In genomic region chr4:153160856-153161598, GRCh38 we compare ENCODE assay signal across 16 cellular contexts.
"Had no signal": no experiment of that assay in that cellular context is flagged by ENCODE, and none has a peak within 500 bp of the region (broad histone marks: within the 10 kb centered on the region; RNA-seq: fewer than 3 reads in every experiment).

No MANE protein-coding gene starts in this region.

- H3K9me3 ChIP-seq: adrenal gland, thyroid gland had no signal

- DNase-seq: activated CD4-positive, alpha-beta T cell treated with anti-CD3 and anti-CD28 coated beads for 1 hour; activated CD8-positive, alpha-beta memory T cell treated with anti-CD3 and anti-CD28 coated beads for 24 hours; activated CD8-positive, alpha-beta memory T cell treated with anti-CD3 and anti-CD28 coated beads, Interleukin-2, amount 50 U/mL, for 48 hours; activated effector memory CD4-positive, alpha-beta T cell treated with Interleukin-2 at 50 U/mL for 16 hours; activated T-cell treated with anti-CD3 and anti-CD28 coated beads, Interleukin-2, amount 50 U/mL, for 48 hours; adrenal gland; glutamatergic neuron; mesendoderm; naive thymus-derived CD4-positive, alpha-beta T cell; stimulated activated CD4-positive, alpha-beta T cell treated with anti-CD3 and anti-CD28 coated beads, Interleukin-4, amount 100 ng/mL, for 4 hours; T-helper 17 cell; thyroid gland; WERI-Rb-1 had no signal

- H3K27ac Mint-ChIP-seq: activated naive CD4-positive, alpha-beta T cell treated with anti-CD3 and anti-CD28 coated beads, Interleukin-2, amount 50 U/mL, for 72 hours; naive thymus-derived CD4-positive, alpha-beta T cell; stimulated activated memory B cell treated with anti-CD40 and anti-IgM and Interleukin-4, amounts not matched to agents 10 μg/mL and 1 μg/mL and 100 μg/mL, for 72 hours; T-helper 17 cell had no signal

- H3K27me3 ChIP-seq: adrenal gland, thyroid gland had no signal

- H3K36me3 ChIP-seq: adrenal gland, cardiac muscle cell, thyroid gland, WERI-Rb-1 had no signal

- H3K36me3 Mint-ChIP-seq: activated naive CD4-positive, alpha-beta T cell treated with anti-CD3 and anti-CD28 coated beads, Interleukin-2, amount 50 U/mL, for 72 hours; naive thymus-derived CD4-positive, alpha-beta T cell; stimulated activated memory B cell treated with anti-CD40 and anti-IgM and Interleukin-4, amounts not matched to agents 10 μg/mL and 1 μg/mL and 100 μg/mL, for 72 hours had no signal

- H3K27me3 Mint-ChIP-seq: T-helper 17 cell had no signal

- H3K9me3 Mint-ChIP-seq: activated naive CD4-positive, alpha-beta T cell treated with anti-CD3 and anti-CD28 coated beads, Interleukin-2, amount 50 U/mL, for 72 hours had no signal

- H3K27ac ChIP-seq: adrenal gland, cardiac muscle cell, thyroid gland, WERI-Rb-1 had no signal

- H3K4me3 ChIP-seq: adrenal gland, cardiac muscle cell, thyroid gland had no signal

- H3K4me3 Mint-ChIP-seq: naive thymus-derived CD4-positive, alpha-beta T cell; stimulated activated memory B cell treated with anti-CD40 and anti-IgM and Interleukin-4, amounts not matched to agents 10 μg/mL and 1 μg/mL and 100 μg/mL, for 72 hours; T-helper 17 cell had no signal
